Comparison of ENCODE assay signal across 2 cellular contexts in the genomic region with DNA sequence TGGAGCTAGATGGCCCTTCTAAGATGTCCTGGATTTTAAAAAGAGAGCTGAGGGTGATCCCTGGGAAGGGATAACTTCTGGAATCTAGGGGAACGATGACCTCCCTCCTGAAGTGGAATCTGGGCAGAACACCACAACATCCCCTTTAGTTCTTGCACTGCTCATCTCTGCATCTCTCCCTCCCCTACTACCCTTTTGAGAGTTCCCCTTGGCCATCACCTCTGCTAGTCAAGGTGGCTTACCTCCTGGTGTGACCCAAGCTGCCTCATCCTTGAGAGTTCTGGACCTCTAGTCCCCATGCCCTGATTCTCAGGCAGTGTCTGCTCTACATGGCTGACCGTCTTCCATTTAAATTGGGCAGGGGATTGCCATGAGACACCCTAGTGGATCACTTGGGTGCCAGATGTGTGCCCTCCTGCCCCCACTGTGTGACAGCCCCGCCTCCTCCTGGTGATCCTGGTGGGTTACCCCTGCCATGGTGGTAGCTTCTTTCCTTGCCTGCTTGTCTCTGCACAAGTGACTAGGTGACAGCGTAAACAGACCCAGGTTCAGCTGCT.
TF ChIP-seq lines count a peak whose summit lies in the region.

No MANE protein-coding gene starts in this region.

TF ChIP-seq in HCT116, 20 proteins besides CTCF, POLR2A, EP300 and RAD21:
- TF ChIP-seq EZH2phosphoT487 (IDR thresholded peaks at IDR 0.05; ENCODE audit: borderline replicate concordance) (no peak), EZH2 (IDR thresholded peaks at IDR 0.05) (no peak), FOSL1 (IDR thresholded peaks at IDR 0.05; ENCODE audit: low read depth) (no peak), CBX3 (IDR thresholded peaks at IDR 0.05; ENCODE audit: low read depth) (no peak), YY1 (IDR thresholded peaks at IDR 0.05; ENCODE audit: extremely low read depth, insufficient replicate concordance, low read depth, low read length) (no peak), SRF (IDR thresholded peaks at IDR 0.05; ENCODE audit: low read depth) (no peak), JUND (IDR thresholded peaks at IDR 0.05) (no peak), ZFX (IDR thresholded peaks at IDR 0.05) (no peak), SP1 (IDR thresholded peaks at IDR 0.05; ENCODE audit: low read depth) (no peak), REST (IDR thresholded peaks at IDR 0.05; ENCODE audit: low read depth) (no peak), SIN3A (IDR thresholded peaks at IDR 0.05; ENCODE audit: low read depth) (no peak), TCF7L2 (IDR thresholded peaks at IDR 0.05; ENCODE audit: borderline replicate concordance, extremely low read depth, insufficient read depth, insufficient read length) (no peak)
- TF ChIP-seq, protein P1, sequence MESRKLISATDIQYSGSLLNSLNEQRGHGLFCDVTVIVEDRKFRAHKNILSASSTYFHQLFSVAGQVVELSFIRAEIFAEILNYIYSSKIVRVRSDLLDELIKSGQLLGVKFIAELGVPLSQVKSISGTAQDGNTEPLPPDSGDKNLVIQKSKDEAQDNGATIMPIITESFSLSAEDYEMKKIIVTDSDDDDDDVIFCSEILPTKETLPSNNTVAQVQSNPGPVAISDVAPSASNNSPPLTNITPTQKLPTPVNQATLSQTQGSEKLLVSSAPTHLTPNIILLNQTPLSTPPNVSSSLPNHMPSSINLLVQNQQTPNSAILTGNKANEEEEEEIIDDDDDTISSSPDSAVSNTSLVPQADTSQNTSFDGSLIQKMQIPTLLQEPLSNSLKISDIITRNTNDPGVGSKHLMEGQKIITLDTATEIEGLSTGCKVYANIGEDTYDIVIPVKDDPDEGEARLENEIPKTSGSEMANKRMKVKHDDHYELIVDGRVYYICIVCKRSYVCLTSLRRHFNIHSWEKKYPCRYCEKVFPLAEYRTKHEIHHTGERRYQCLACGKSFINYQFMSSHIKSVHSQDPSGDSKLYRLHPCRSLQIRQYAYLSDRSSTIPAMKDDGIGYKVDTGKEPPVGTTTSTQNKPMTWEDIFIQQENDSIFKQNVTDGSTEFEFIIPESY (IDR thresholded peaks at IDR 0.05; ENCODE audit: extremely low read depth, insufficient replicate concordance, low read length), result no peak
- TF ChIP-seq, protein P2, sequence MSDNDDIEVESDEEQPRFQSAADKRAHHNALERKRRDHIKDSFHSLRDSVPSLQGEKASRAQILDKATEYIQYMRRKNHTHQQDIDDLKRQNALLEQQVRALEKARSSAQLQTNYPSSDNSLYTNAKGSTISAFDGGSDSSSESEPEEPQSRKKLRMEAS (IDR thresholded peaks at IDR 0.05), result no peak

TF ChIP-seq in GM12878, 131 proteins besides CTCF, POLR2A, EP300 and RAD21:
- TF ChIP-seq CREB1 (IDR thresholded peaks at IDR 0.05; ENCODE audit: low read depth), result no peak
- no peak for TF ChIP-seq USF2 (IDR thresholded peaks at IDR 0.05; ENCODE audit: borderline replicate concordance, low read depth, low read length)
- TF ChIP-seq, protein P3, sequence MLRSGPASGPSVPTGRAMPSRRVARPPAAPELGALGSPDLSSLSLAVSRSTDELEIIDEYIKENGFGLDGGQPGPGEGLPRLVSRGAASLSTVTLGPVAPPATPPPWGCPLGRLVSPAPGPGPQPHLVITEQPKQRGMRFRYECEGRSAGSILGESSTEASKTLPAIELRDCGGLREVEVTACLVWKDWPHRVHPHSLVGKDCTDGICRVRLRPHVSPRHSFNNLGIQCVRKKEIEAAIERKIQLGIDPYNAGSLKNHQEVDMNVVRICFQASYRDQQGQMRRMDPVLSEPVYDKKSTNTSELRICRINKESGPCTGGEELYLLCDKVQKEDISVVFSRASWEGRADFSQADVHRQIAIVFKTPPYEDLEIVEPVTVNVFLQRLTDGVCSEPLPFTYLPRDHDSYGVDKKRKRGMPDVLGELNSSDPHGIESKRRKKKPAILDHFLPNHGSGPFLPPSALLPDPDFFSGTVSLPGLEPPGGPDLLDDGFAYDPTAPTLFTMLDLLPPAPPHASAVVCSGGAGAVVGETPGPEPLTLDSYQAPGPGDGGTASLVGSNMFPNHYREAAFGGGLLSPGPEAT (IDR thresholded peaks at IDR 0.05; ENCODE audit: low read depth), result no peak
- TF ChIP-seq, protein P4, sequence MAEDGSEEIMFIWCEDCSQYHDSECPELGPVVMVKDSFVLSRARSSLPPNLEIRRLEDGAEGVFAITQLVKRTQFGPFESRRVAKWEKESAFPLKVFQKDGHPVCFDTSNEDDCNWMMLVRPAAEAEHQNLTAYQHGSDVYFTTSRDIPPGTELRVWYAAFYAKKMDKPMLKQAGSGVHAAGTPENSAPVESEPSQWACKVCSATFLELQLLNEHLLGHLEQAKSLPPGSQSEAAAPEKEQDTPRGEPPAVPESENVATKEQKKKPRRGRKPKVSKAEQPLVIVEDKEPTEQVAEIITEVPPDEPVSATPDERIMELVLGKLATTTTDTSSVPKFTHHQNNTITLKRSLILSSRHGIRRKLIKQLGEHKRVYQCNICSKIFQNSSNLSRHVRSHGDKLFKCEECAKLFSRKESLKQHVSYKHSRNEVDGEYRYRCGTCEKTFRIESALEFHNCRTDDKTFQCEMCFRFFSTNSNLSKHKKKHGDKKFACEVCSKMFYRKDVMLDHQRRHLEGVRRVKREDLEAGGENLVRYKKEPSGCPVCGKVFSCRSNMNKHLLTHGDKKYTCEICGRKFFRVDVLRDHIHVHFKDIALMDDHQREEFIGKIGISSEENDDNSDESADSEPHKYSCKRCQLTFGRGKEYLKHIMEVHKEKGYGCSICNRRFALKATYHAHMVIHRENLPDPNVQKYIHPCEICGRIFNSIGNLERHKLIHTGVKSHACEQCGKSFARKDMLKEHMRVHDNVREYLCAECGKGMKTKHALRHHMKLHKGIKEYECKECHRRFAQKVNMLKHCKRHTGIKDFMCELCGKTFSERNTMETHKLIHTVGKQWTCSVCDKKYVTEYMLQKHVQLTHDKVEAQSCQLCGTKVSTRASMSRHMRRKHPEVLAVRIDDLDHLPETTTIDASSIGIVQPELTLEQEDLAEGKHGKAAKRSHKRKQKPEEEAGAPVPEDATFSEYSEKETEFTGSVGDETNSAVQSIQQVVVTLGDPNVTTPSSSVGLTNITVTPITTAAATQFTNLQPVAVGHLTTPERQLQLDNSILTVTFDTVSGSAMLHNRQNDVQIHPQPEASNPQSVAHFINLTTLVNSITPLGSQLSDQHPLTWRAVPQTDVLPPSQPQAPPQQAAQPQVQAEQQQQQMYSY (CRISPR knock-in tag; IDR thresholded peaks at IDR 0.05), result no peak
- TF ChIP-seq CHD1 (IDR thresholded peaks at IDR 0.05; ENCODE audit: low read depth, low read length), result no peak
- no peak for TF ChIP-seq REST (IDR thresholded peaks at IDR 0.05; ENCODE audit: low read depth, low read length)
- no peak for TF ChIP-seq BACH1 (IDR thresholded peaks at IDR 0.05; ENCODE audit: borderline replicate concordance)
- no peak for TF ChIP-seq BCL3 (IDR thresholded peaks at IDR 0.05; ENCODE audit: borderline replicate concordance, insufficient read depth, low read depth, low read length, poor library complexity, severe bottlenecking)
- no peak for TF ChIP-seq DPF2 (IDR thresholded peaks at IDR 0.05)
- no peak for TF ChIP-seq LARP7 (IDR thresholded peaks at IDR 0.05)
- TF ChIP-seq, protein P5, sequence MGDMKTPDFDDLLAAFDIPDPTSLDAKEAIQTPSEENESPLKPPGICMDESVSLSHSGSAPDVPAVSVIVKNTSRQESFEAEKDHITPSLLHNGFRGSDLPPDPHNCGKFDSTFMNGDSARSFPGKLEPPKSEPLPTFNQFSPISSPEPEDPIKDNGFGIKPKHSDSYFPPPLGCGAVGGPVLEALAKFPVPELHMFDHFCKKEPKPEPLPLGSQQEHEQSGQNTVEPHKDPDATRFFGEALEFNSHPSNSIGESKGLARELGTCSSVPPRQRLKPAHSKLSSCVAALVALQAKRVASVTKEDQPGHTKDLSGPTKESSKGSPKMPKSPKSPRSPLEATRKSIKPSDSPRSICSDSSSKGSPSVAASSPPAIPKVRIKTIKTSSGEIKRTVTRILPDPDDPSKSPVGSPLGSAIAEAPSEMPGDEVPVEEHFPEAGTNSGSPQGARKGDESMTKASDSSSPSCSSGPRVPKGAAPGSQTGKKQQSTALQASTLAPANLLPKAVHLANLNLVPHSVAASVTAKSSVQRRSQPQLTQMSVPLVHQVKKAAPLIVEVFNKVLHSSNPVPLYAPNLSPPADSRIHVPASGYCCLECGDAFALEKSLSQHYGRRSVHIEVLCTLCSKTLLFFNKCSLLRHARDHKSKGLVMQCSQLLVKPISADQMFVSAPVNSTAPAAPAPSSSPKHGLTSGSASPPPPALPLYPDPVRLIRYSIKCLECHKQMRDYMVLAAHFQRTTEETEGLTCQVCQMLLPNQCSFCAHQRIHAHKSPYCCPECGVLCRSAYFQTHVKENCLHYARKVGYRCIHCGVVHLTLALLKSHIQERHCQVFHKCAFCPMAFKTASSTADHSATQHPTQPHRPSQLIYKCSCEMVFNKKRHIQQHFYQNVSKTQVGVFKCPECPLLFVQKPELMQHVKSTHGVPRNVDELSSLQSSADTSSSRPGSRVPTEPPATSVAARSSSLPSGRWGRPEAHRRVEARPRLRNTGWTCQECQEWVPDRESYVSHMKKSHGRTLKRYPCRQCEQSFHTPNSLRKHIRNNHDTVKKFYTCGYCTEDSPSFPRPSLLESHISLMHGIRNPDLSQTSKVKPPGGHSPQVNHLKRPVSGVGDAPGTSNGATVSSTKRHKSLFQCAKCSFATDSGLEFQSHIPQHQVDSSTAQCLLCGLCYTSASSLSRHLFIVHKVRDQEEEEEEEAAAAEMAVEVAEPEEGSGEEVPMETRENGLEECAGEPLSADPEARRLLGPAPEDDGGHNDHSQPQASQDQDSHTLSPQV (IDR thresholded peaks at IDR 0.05), result no peak
- no peak for TF ChIP-seq CHD4 (IDR thresholded peaks at IDR 0.05)
